Comparison of ENCODE assay signal across 8 cellular contexts in genomic region chr4:13548059-13548983, GRCh38. TPM values are rescaled to one million over a fixed set of nuclear protein-coding genes. Genes with fewer than 3 reads are reported as not detected.
DNase-seq lines count a peak whose midpoint lies in the region; ATAC-seq and TF ChIP-seq lines count a peak whose summit lies in the region.

No MANE protein-coding gene starts in this region.

- intact Hi-C loops in activated T-helper 2 cell treated with anti-CD3 and anti-CD28 coated beads, Interferon-gamma antibody, Interleukin-2, Interleukin-4, amounts not matched to agents 10 μg/mL and 5 μg/mL and 100 μg/mL, durations not matched to agents 14 hours and 24 hours and 36 hours (cut with micrococcal nuclease) = loop anchor here (2.0 to 10.0 kb wide), 3 partner anchors 71 to 704 kb away; no protein-coding TSS in a partner anchor
- intact Hi-C loops in natural killer cell (cut with micrococcal nuclease) = loop anchor here (5.0 kb wide), 2 partner anchors 66 to 1781 kb away; partner anchors contain the start of gene RAB28

- no peak overlapping the region for H3K27ac Mint-ChIP-seq in activated T-helper 2 cell treated with anti-CD3 and anti-CD28 coated beads, Interferon-gamma antibody, Interleukin-2, Interleukin-4, amounts not matched to agents 10 μg/mL and 5 μg/mL and 100 μg/mL, durations not matched to agents 14 hours and 24 hours and 36 hours
- H3K27ac Mint-ChIP-seq in natural killer cell = no peak overlapping the region

- H3K9me3 Mint-ChIP-seq in activated T-helper 2 cell treated with anti-CD3 and anti-CD28 coated beads, Interferon-gamma antibody, Interleukin-2, Interleukin-4, amounts not matched to agents 10 μg/mL and 5 μg/mL and 100 μg/mL, durations not matched to agents 14 hours and 24 hours and 36 hours = no peaks in the 10 kb centered on the region
- H3K9me3 Mint-ChIP-seq in natural killer cell = no peaks in the 10 kb centered on the region

- in situ Hi-C loops in GM13976 (cut with MboI; ENCODE audit: low sequenced_read_pairs, unreplicated experiment) = loop anchor here (10.0 kb wide), 1 partner anchor 814 kb away; no protein-coding TSS in a partner anchor

- TF ChIP-seq CTCF in natural killer cell (IDR thresholded peaks at IDR 0.05) (no peak), GM13976 (IDR thresholded peaks at IDR 0.05; ENCODE audit: borderline replicate concordance, control extremely low read depth, extremely low read depth, insufficient read depth, missing control alignments) (no peak)

- peaks cover 58% of the 10 kb centered on the region for H3K27me3 Mint-ChIP-seq in activated T-helper 2 cell treated with anti-CD3 and anti-CD28 coated beads, Interferon-gamma antibody, Interleukin-2, Interleukin-4, amounts not matched to agents 10 μg/mL and 5 μg/mL and 100 μg/mL, durations not matched to agents 14 hours and 24 hours and 36 hours (ENCODE audit: low read depth)
- peaks cover 55 to 70% of the 10 kb centered on the region in 2 donors for H3K27me3 Mint-ChIP-seq in natural killer cell (ENCODE audit: low read depth in 2 of 2)

- peak; percentile 80 for DNase-seq in DMS53 treated with DMSO at 0.1 percent for 48 hours (lab: John Stamatoyannopoulos, UW; ENCODE audit: unreplicated experiment)
- no peak for DNase-seq in activated T-helper 2 cell treated with anti-CD3 and anti-CD28 coated beads, Interferon-gamma antibody, Interleukin-2, Interleukin-4, amounts not matched to agents 10 μg/mL and 5 μg/mL and 100 μg/mL, durations not matched to agents 14 hours and 24 hours and 36 hours (ENCODE audit: low spot score)
- no peak for DNase-seq in natural killer cell
- DNase-seq in left lobe of liver (ENCODE audit: low spot score) = no peak
- DNase-seq in islet precursor cell = no peak
- DNase-seq in GM13976 (ENCODE audit: low spot score) = no peak
- DNase-seq in activated naive CD4-positive, alpha-beta T cell treated with anti-CD3 and anti-CD28 coated beads, Interleukin-2, amount 50 U/mL, for 16 hours = no peak

- peaks cover 10% of the 10 kb centered on the region for H3K36me3 Mint-ChIP-seq in activated T-helper 2 cell treated with anti-CD3 and anti-CD28 coated beads, Interferon-gamma antibody, Interleukin-2, Interleukin-4, amounts not matched to agents 10 μg/mL and 5 μg/mL and 100 μg/mL, durations not matched to agents 14 hours and 24 hours and 36 hours (ENCODE audit: low read depth)
- peaks cover 10% of the 10 kb centered on the region for H3K36me3 Mint-ChIP-seq in natural killer cell

- ATAC-seq in HG02840 (IDR thresholded peaks at IDR 0.05; ENCODE audit: low FRiP score, unreplicated experiment) (peak; percentile 4), natural killer cell (no peak), left lobe of liver (no peak)

- H3K4me3 Mint-ChIP-seq in activated T-helper 2 cell treated with anti-CD3 and anti-CD28 coated beads, Interferon-gamma antibody, Interleukin-2, Interleukin-4, amounts not matched to agents 10 μg/mL and 5 μg/mL and 100 μg/mL, durations not matched to agents 14 hours and 24 hours and 36 hours (ENCODE audit: low read depth) = peak overlapping the region; percentile 70
- peak overlapping the region; percentile 52 for H3K4me3 Mint-ChIP-seq in natural killer cell

- peaks cover 28% of the 10 kb centered on the region for H3K4me1 Mint-ChIP-seq in activated T-helper 2 cell treated with anti-CD3 and anti-CD28 coated beads, Interferon-gamma antibody, Interleukin-2, Interleukin-4, amounts not matched to agents 10 μg/mL and 5 μg/mL and 100 μg/mL, durations not matched to agents 14 hours and 24 hours and 36 hours (ENCODE audit: low read depth)
- peaks cover 28 to 33% of the 10 kb centered on the region in 2 donors for H3K4me1 Mint-ChIP-seq in natural killer cell

RNA-seq across cellular contexts. Expression of gene NKX3-2, which starts 4.0 kb away (rescaled TPM):
- total RNA-seq in activated T-helper 2 cell treated with anti-CD3 and anti-CD28 coated beads, Interferon-gamma antibody, Interleukin-2, Interleukin-4, amounts not matched to agents 10 μg/mL and 5 μg/mL and 100 μg/mL, durations not matched to agents 14 hours and 24 hours and 36 hours = not detected in 2 replicates
- total RNA-seq in natural killer cell (not detected), left lobe of liver (not detected)
